ENCODE assay signal across 8 cellular contexts in the genomic region with DNA sequence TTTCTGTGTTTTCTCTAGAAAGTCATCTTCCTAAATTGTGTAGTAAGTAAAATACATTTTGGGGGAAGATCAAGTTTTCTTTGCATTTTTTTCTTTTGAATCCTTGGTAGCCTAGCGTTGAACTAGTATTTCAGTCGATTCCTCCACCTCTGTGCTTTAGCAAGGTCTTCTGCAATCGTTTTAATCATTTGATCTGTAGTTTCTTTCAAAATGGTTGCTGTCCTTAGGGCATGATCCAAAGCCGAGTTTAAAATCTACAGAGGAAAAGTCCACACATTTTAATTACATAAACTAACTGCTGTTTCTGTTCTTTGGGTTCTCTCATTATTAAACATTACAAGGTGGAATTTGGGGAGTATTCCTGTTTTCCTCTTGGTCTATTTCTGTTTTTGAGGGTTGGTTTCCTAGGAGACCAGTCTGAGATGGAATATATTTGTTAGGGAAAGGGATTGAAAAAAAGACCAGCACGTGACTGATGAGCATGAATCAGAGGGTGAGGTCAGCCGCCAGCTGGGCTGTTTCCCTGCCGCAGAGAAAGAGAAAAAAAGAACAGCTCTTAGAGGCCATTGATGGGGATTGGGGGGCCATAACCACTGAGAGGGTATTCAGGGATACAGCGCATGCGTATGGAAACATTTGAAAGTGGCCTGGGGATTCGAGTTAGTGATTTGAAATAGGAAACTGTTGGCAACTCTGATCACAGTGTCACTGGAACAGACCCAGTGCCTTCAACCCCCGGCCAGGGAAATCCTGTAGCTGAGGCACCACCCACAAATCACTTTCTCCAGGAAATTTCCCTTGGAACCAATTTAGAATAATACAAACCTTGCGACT. TPM values are rescaled to one million over a fixed set of nuclear protein-coding genes. Genes with fewer than 3 reads are reported as not detected.
DNase-seq lines count a peak whose midpoint lies in the region; ATAC-seq and TF ChIP-seq lines count a peak whose summit lies in the region.

No MANE protein-coding gene starts in this region.

- DNase-seq in GM04503 (ENCODE audit: low read depth), result peak; percentile 87
- DNase-seq in NCI-H748 (lab: John Stamatoyannopoulos, UW; ENCODE audit: unreplicated experiment), result peak; percentile 86
- DNase-seq in ecto neural progenitor cell (ENCODE audit: low spot score), result peak; percentile 73
- peak in 1 of 3 donors; percentile 26 for DNase-seq in right lobe of liver
- no peak for DNase-seq in activated CD4-positive, alpha-beta T cell treated with anti-CD3 and anti-CD28 coated beads, Interleukin-2, amount 50 U/mL, for 4 hours

- H3K4me1 ChIP-seq in right lobe of liver, result no peaks in the 10 kb centered on the region

- no peaks in the 10 kb centered on the region for H3K9me3 ChIP-seq in right lobe of liver

- intact Hi-C loops in right lobe of liver (cut with DNase I), result no loop called here

- peak; percentile 60 to 92 (median 69) for ATAC-seq in right lobe of liver
- no peak for ATAC-seq in HG02885 (IDR thresholded peaks at IDR 0.05; ENCODE audit: poor library complexity, unreplicated experiment)
- ATAC-seq in GM19351 (IDR thresholded peaks at IDR 0.05; ENCODE audit: unreplicated experiment), result no peak

- H3K27me3 ChIP-seq in right lobe of liver, result no peaks in the 10 kb centered on the region

- H3K36me3 ChIP-seq in right lobe of liver, result peaks cover 0 to 4% (median 0%) of the 10 kb centered on the region in 4 donors

- no peak for TF ChIP-seq CTCF in right lobe of liver (IDR thresholded peaks at IDR 0.05)

- 43% methylated on average over 11 of the region's 12 CpGs for WGBS in right lobe of liver (ENCODE audit: insufficient coverage, low coverage, low lambda C conversion rate, missing lambda C conversion rate)

- no peak for TF ChIP-seq POLR2A in right lobe of liver (IDR thresholded peaks at IDR 0.05)

- H3K27ac ChIP-seq in right lobe of liver (peak overlapping the region in 2 of 3 donors; percentile 10 to 59), temporal lobe (ENCODE audit: low read depth, low read length) (peak overlapping the region; percentile 98)

- no peak overlapping the region for H3K4me3 ChIP-seq in right lobe of liver

RNA-seq across cellular contexts. Expression of gene AKNAD1, which starts 40.6 kb away (rescaled TPM):
- total RNA-seq in right lobe of liver (not detected), temporal lobe (3.0 TPM)

Comparison
In these comparisons a context has a peak if more than half of its experiments do, and no peak if none do; other contexts are left out.
1. DNase-seq: peak in GM04503 (single experiment), NCI-H748 (single experiment) and ecto neural progenitor cell (single experiment); none in activated CD4-positive, alpha-beta T cell treated with anti-CD3 and anti-CD28 coated beads, Interleukin-2, amount 50 U/mL, for 4 hours (0 of 2).
2. ATAC-seq: peak in right lobe of liver (4 of 4); none in HG02885 (single experiment) and GM19351 (single experiment).